ENCODE assay signal across 13 cellular contexts in genomic region chr3:66803706-66804496, GRCh38.
"Had no signal": no experiment of that assay in that cellular context is flagged by ENCODE, and none has a peak within 500 bp of the region (broad histone marks: within the 10 kb centered on the region; RNA-seq: fewer than 3 reads in every experiment).

No MANE protein-coding gene starts in this region.

- H3K27me3 ChIP-seq: stomach had no signal

- DNase-seq: activated CD4-positive, alpha-beta memory T cell treated with anti-CD3 and anti-CD28 coated beads, Interleukin-2, amount 10 ng/mL, durations not matched to agents 7 days and 5 days; activated naive CD4-positive, alpha-beta T cell; effector CD4-positive, alpha-beta T cell; left cardiac atrium; natural killer cell; stimulated activated CD4-positive, alpha-beta T cell treated with anti-CD3 and anti-CD28 coated beads, Interleukin-4, amount 100 ng/mL, for 24 hours; stomach; T-cell; T1000; WERI-Rb-1 had no signal

- H3K9me3 ChIP-seq: stomach had no signal

- H3K36me3 ChIP-seq: stomach, WERI-Rb-1 had no signal

- H3K4me3 ChIP-seq: lung, stomach had no signal

- FAIRE-seq: colon had no signal

- ATAC-seq: natural killer cell, T-cell had no signal

- H3K27ac ChIP-seq: epithelial cell of prostate, WERI-Rb-1 had no signal
